ENCODE assay signal across 22 cellular contexts in genomic region chr7:65892832-65893231, GRCh38.
"Had no signal": no experiment of that assay in that cellular context is flagged by ENCODE, and none has a peak within 500 bp of the region (broad histone marks: within the 10 kb centered on the region; RNA-seq: fewer than 3 reads in every experiment).

No MANE protein-coding gene starts in this region.

- H3K27me3 Mint-ChIP-seq: activated B cell treated with CpG ODN at 0.5 μM for 24 hours; activated CD4-positive, alpha-beta memory T cell treated with anti-CD3 and anti-CD28 coated beads for 36 hours; type B pancreatic cell had no signal

- H3K27ac Mint-ChIP-seq: activated B cell treated with CpG ODN at 0.5 μM for 24 hours; activated CD4-positive, alpha-beta memory T cell treated with anti-CD3 and anti-CD28 coated beads for 36 hours; activated naive CD4-positive, alpha-beta T cell treated with anti-CD3 and anti-CD28 coated beads, Interleukin-2, amount 50 U/mL, for 72 hours; activated T-helper 1 cell treated with anti-CD3 and anti-CD28 coated beads, Interleukin-12 subunit alpha, Interleukin-12 subunit beta, Interleukin-2, Interleukin-4 antibody, amounts not matched to agents 30 ng/mL and 10 ng/mL and 1 ng/mL, durations not matched to agents 14 hours and 24 hours and 36 hours; stimulated activated effector memory CD8-positive, alpha-beta T cell treated with anti-CD3 and anti-CD28 coated beads, Interleukin-12 subunit alpha, Interleukin-12 subunit beta, amount 100 ng/mL, for 72 hours; T-helper 2 cell treated with Interferon-gamma antibody and Interleukin-4, amounts not matched to agents 5 μg/mL and 100 μg/mL, for 36 hours; type B pancreatic cell had no signal

- H3K4me3 ChIP-seq: coronary artery, stomach, testis had no signal

- H3K27me3 ChIP-seq: stomach, testis had no signal

- H3K4me1 ChIP-seq: testis had no signal

- H3K27ac ChIP-seq: coronary artery, stomach, testis had no signal

- H3K9me3 ChIP-seq: stomach, testis had no signal

- H3K4me3 Mint-ChIP-seq: activated B cell treated with CpG ODN at 0.5 μM for 24 hours; activated CD4-positive, alpha-beta memory T cell treated with anti-CD3 and anti-CD28 coated beads for 36 hours; activated T-helper 1 cell treated with anti-CD3 and anti-CD28 coated beads, Interleukin-12 subunit alpha, Interleukin-12 subunit beta, Interleukin-2, Interleukin-4 antibody, amounts not matched to agents 30 ng/mL and 10 ng/mL and 1 ng/mL, durations not matched to agents 14 hours and 24 hours and 36 hours; stimulated activated effector memory CD8-positive, alpha-beta T cell treated with anti-CD3 and anti-CD28 coated beads, Interleukin-12 subunit alpha, Interleukin-12 subunit beta, amount 100 ng/mL, for 72 hours; T-helper 2 cell treated with Interferon-gamma antibody and Interleukin-4, amounts not matched to agents 5 μg/mL and 100 μg/mL, for 36 hours; type B pancreatic cell had no signal

- DNase-seq: activated B cell treated with CpG ODN at 0.5 μM for 24 hours; activated CD4-positive, alpha-beta memory T cell treated with anti-CD3 and anti-CD28 coated beads for 36 hours; activated CD4-positive, alpha-beta T cell treated with anti-CD3 and anti-CD28 coated beads for 4 hours; activated gamma-delta T cell treated with Interleukin-2 at 50 U/mL for 16 hours; activated T-cell treated with anti-CD3 and anti-CD28 coated beads for 4 hours; amygdala; central memory CD4-positive, alpha-beta T cell; foreskin melanocyte; glutamatergic neuron; hippocampal formation; islet precursor cell; left colon; small intestine; stimulated activated CD4-positive, alpha-beta T cell treated with anti-CD3 and anti-CD28 coated beads, Interleukin-4, amount 100 ng/mL, for 24 hours; stomach; testis had no signal

- H3K9me3 Mint-ChIP-seq: activated B cell treated with CpG ODN at 0.5 μM for 24 hours; activated CD4-positive, alpha-beta memory T cell treated with anti-CD3 and anti-CD28 coated beads for 36 hours; activated naive CD4-positive, alpha-beta T cell treated with anti-CD3 and anti-CD28 coated beads, Interleukin-2, amount 50 U/mL, for 72 hours; activated T-helper 1 cell treated with anti-CD3 and anti-CD28 coated beads, Interleukin-12 subunit alpha, Interleukin-12 subunit beta, Interleukin-2, Interleukin-4 antibody, amounts not matched to agents 30 ng/mL and 10 ng/mL and 1 ng/mL, durations not matched to agents 14 hours and 24 hours and 36 hours; stimulated activated effector memory CD8-positive, alpha-beta T cell treated with anti-CD3 and anti-CD28 coated beads, Interleukin-12 subunit alpha, Interleukin-12 subunit beta, amount 100 ng/mL, for 72 hours; T-helper 2 cell treated with Interferon-gamma antibody and Interleukin-4, amounts not matched to agents 5 μg/mL and 100 μg/mL, for 36 hours; type B pancreatic cell had no signal
